In the genomic region with DNA sequence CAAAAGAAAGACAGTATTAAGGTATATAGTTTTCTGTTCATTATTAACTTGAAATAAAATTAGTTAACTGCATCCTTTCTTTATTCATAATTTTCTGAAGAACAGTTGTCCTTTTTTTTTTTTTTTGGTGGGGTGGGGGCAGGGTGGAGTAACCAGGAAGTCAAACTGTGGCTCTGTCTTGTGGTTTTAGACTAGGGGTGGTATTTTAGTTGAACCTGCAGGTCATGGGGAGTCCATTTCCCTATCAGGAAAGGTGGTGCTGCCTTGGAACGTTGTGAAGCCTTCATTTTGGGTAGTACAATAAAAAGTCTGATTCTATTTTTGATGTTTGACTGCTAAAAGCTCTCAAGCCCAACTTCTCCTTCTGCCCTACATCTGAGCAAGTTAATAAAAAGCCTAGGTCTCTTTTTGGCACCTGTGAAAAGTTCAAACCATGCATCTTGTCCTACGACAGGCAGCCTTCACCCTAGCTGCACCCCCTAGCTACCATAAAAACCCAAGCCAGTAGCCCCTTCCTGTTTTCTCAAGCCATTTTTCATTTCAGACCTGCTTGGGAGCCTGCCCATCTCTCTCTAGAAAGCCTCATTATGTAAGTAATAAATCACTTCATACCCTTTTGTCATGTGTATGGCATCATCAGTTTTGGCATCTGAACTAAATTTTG, we compare ENCODE assay signal across 10 cellular contexts.
DNase-seq lines count a peak whose midpoint lies in the region; ATAC-seq and TF ChIP-seq lines count a peak whose summit lies in the region.
"Had no signal": no experiment of that assay in that cellular context is flagged by ENCODE, and none has a peak within 500 bp of the region (broad histone marks: within the 10 kb centered on the region; RNA-seq: fewer than 3 reads in every experiment).

No MANE protein-coding gene starts in this region.

- H4K20me1 ChIP-seq in OCI-LY1 (ENCODE audit: insufficient read depth, low read length) = no peaks in the 10 kb centered on the region

- H3K27ac ChIP-seq in OCI-LY1 (ENCODE audit: low read depth, low read length, poor library complexity, severe bottlenecking) = peak overlapping the region; percentile 70

- no peak overlapping the region for H3K4me3 ChIP-seq in OCI-LY1 (ENCODE audit: low read depth, low read length, poor library complexity, severe bottlenecking)

- peak; percentile 73 for ATAC-seq in GM19043 (IDR thresholded peaks at IDR 0.05; ENCODE audit: low read depth, unreplicated experiment)
- peak; percentile 36 for ATAC-seq in HG02884 (IDR thresholded peaks at IDR 0.05; ENCODE audit: unreplicated experiment)

- no peaks in the 10 kb centered on the region for H3F3A ChIP-seq in OCI-LY1 (ENCODE audit: insufficient read depth, low read length)

- no peaks in the 10 kb centered on the region for H3K9me2 ChIP-seq in OCI-LY1 (ENCODE audit: low read depth, low read length)

- H3K4me2 ChIP-seq in OCI-LY1 (ENCODE audit: low read length) = peak overlapping the region; percentile 31

- no peak for TF ChIP-seq CTCF in OCI-LY1 (IDR thresholded peaks at IDR 0.05; ENCODE audit: low read length)

- H3K36me3 ChIP-seq in OCI-LY1 (ENCODE audit: insufficient read depth, low read length) = no peaks in the 10 kb centered on the region

- peak overlapping the region; percentile 62 for H2AFZ ChIP-seq in OCI-LY1 (ENCODE audit: low read length)

- H3K79me2 ChIP-seq in OCI-LY1 (ENCODE audit: insufficient read depth, low read length) = no peaks in the 10 kb centered on the region

- H3K4me1 ChIP-seq in OCI-LY1 (ENCODE audit: insufficient read depth, low read length, severe bottlenecking) = peaks cover 26% of the 10 kb centered on the region

- H3K9me3 ChIP-seq in OCI-LY1 (ENCODE audit: low read length) = no peaks in the 10 kb centered on the region

- no peaks in the 10 kb centered on the region for H3K27me3 ChIP-seq in OCI-LY1 (ENCODE audit: insufficient read depth, low read length)

- peak; percentile 25 for DNase-seq in GDM1 (lab: John Stamatoyannopoulos, UW)
- no peak for DNase-seq in activated gamma-delta T cell treated with Interleukin-2 at 50 U/mL for 16 hours
- no peak for DNase-seq in SKM-1 treated with dmso at 0.1 percent for 144 hours (lab: John Stamatoyannopoulos, UW; ENCODE audit: unreplicated experiment)
- no peak for DNase-seq in stimulated activated CD8-positive, alpha-beta memory T cell treated with anti-CD3 and anti-CD28 coated beads, Interleukin-4, amount 100 ng/mL, for 48 hours
- DNase-seq in activated CD4-positive, CD25-positive, alpha-beta regulatory T cell (lab: John Stamatoyannopoulos, UW) = no peak
- DNase-seq: DMS53, NCI-H187 had no signal

- no peak overlapping the region for H3K9ac ChIP-seq in OCI-LY1 (ENCODE audit: low read length)
